9 cellular contexts compared by ENCODE assay signal in the genomic region with DNA sequence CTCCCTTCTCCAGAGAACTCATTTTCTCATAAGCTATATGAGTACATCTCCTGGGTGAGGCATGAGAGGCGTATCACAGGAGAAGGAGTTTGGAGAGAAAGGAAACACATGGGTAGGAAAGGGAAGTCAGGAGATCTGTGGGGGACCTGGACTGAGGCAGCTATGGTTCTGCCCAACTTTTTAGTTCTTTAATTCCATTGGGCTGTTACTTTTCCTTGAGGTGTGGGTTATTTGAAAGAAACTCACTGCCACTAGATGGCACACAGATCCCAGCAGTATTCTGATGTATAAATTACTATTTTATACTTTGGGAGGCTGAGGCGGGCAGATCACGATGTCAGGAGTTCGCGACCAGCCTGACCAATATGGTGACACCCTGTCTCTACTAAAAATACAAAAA.
DNase-seq lines count a peak whose midpoint lies in the region; ATAC-seq, FAIRE-seq and TF ChIP-seq lines count a peak whose summit lies in the region.
"Had no signal": no experiment of that assay in that cellular context is flagged by ENCODE, and none has a peak within 500 bp of the region (broad histone marks: within the 10 kb centered on the region; RNA-seq: fewer than 3 reads in every experiment).

No MANE protein-coding gene starts in this region.

- H2BK20ac ChIP-seq in IMR-90 (ENCODE audit: low read depth, low read length): no peak overlapping the region

- POLR2A ChIA-PET in IMR-90 (lab: Charles Lee; ENCODE audit: unreplicated experiment): no interaction called here

- H3K23ac ChIP-seq in IMR-90 (ENCODE audit: low read depth, low read length): no peak overlapping the region

- TF ChIP-seq RAD21 in IMR-90 (IDR thresholded peaks at IDR 0.05; ENCODE audit: low read length): peak; percentile 77

- no peak overlapping the region for H2BK120ac ChIP-seq in IMR-90 (ENCODE audit: low read depth, low read length)

- peaks cover 13 to 32% of the 10 kb centered on the region in 2 experiments; a peak in 3 of 4 replicates for H3K79me1 ChIP-seq in IMR-90 (ENCODE audit: low read depth in 1 of 2, low read length in 2 of 2)

- no peak overlapping the region for H4K8ac ChIP-seq in IMR-90 (ENCODE audit: low read depth in 2 of 2, low read length in 2 of 2)

- H2AK5ac ChIP-seq in IMR-90 (ENCODE audit: low read depth, low read length): no peak overlapping the region

- no peaks in the 10 kb centered on the region for H3K27me3 ChIP-seq in CD4-positive, CD25-positive, alpha-beta regulatory T cell (ENCODE audit: control insufficient read depth, insufficient read depth, low read length)
- H3K27me3 ChIP-seq in IMR-90 (ENCODE audit: control insufficient read depth, insufficient read depth, low read length) (no peaks in the 10 kb centered on the region), astrocyte (ENCODE audit: insufficient read depth, low read length) (no peaks in the 10 kb centered on the region), left lung (no peaks in the 10 kb centered on the region)

- ATAC-seq in CD4-positive, CD25-positive, alpha-beta regulatory T cell (ENCODE audit: low read depth in 2 of 2): no peak
- ATAC-seq in IMR-90 (ENCODE audit: low read depth) (peak; percentile 82), left lung (peak; percentile 72), GM19351 (IDR thresholded peaks at IDR 0.05; ENCODE audit: unreplicated experiment) (no peak), HG03378 (IDR thresholded peaks at IDR 0.05; ENCODE audit: unreplicated experiment) (no peak)
- ATAC-seq: activated CD4-positive, CD25-positive, alpha-beta regulatory T cell treated with anti-CD3 and anti-CD28 coated beads, Interleukin-2, amount 50 U/mL, for 24 hours had no signal

- H2BK15ac ChIP-seq in IMR-90 (ENCODE audit: low read depth, low read length): no peak overlapping the region

- H3K9me1 ChIP-seq in IMR-90 (ENCODE audit: insufficient read depth, low read length): peaks cover 2% of the 10 kb centered on the region; the same call in 1 of the 2 replicates

- H3K4me3 ChIP-seq in CD4-positive, CD25-positive, alpha-beta regulatory T cell (ENCODE audit: low read depth, low read length): no peak overlapping the region
- H3K4me3 ChIP-seq in IMR-90 (ENCODE audit: insufficient read depth, low read depth, low read length) (no peak overlapping the region), astrocyte (ENCODE audit: insufficient read depth, low read depth, low read length) (no peak overlapping the region), left lung (no peak overlapping the region)

- TF ChIP-seq POLR2A in IMR-90 (IDR thresholded peaks at IDR 0.05; ENCODE audit: low read depth, low read length): no peak

- no peak overlapping the region for H4K91ac ChIP-seq in IMR-90 (ENCODE audit: insufficient read depth, low read depth, low read length)

- no peaks in the 10 kb centered on the region for H3K9me3 Mint-ChIP-seq in CD4-positive, CD25-positive, alpha-beta regulatory T cell
- no peaks in the 10 kb centered on the region for H3K9me3 Mint-ChIP-seq in astrocyte (ENCODE audit: unreplicated experiment)

- DNase-seq in CD4-positive, CD25-positive, alpha-beta regulatory T cell: peak in 2 of 3 donors; percentile 14 to 32
- DNase-seq in IMR-90 (peak; percentile 51), astrocyte (ENCODE audit: low read depth) (no peak), left lung (no peak), COLO668 (lab: John Stamatoyannopoulos, UW; ENCODE audit: unreplicated experiment) (no peak), NCI-H2107 (lab: John Stamatoyannopoulos, UW) (no peak)

- peaks cover 4 to 11% (median 9%) of the 10 kb centered on the region in 4 donors for H3K4me1 Mint-ChIP-seq in CD4-positive, CD25-positive, alpha-beta regulatory T cell
- H3K4me1 Mint-ChIP-seq in astrocyte (ENCODE audit: low read depth, unreplicated experiment): peaks cover 8% of the 10 kb centered on the region

- H3K18ac ChIP-seq in IMR-90 (ENCODE audit: low read depth, low read length): no peak overlapping the region

- H3K9me3 ChIP-seq in CD4-positive, CD25-positive, alpha-beta regulatory T cell (ENCODE audit: control insufficient read depth in 2 of 2, low read length in 2 of 2): no peaks in the 10 kb centered on the region
- H3K9me3 ChIP-seq in IMR-90 (ENCODE audit: control insufficient read depth, insufficient read depth, low read length) (no peaks in the 10 kb centered on the region), astrocyte (ENCODE audit: insufficient read depth, low read depth, low read length) (no peaks in the 10 kb centered on the region), left lung (no peaks in the 10 kb centered on the region)

- H3K4me3 Mint-ChIP-seq in CD4-positive, CD25-positive, alpha-beta regulatory T cell: no peak overlapping the region
- no peak overlapping the region for H3K4me3 Mint-ChIP-seq in astrocyte (ENCODE audit: unreplicated experiment)

- H3K9ac ChIP-seq in IMR-90 (ENCODE audit: low read depth, low read length) (no peak overlapping the region), astrocyte (ENCODE audit: low read length) (no peak overlapping the region)

- H2AFZ ChIP-seq in IMR-90 (replicated peaks; ENCODE audit: low read length, poor library complexity) (no peak overlapping the region), astrocyte (ENCODE audit: low read depth, low read length) (no peak overlapping the region)

- dilution Hi-C loops in IMR-90 (cut with HindIII; ENCODE audit: low sequenced_read_pairs, unreplicated experiment): no loop called here

- CTCF ChIA-PET in IMR-90 (lab: Yijun Ruan, JAX): interaction anchor here (0.6 to 2.5 kb wide), 8 partner anchors 11 to 310 kb away, joined by 3 to 12 read pairs (median 4); no protein-coding TSS in a partner anchor

- peaks cover 11% of the 10 kb centered on the region for H3K79me2 ChIP-seq in astrocyte (ENCODE audit: insufficient read depth, low read length)

- H3K4ac ChIP-seq in IMR-90 (ENCODE audit: low read depth, low read length): no peak overlapping the region

- no peak overlapping the region for H3K56ac ChIP-seq in IMR-90 (ENCODE audit: extremely low read depth, insufficient read depth, low read length)

- H3K27ac Mint-ChIP-seq in CD4-positive, CD25-positive, alpha-beta regulatory T cell: peak overlapping the region in 1 of 3 donors; percentile 77
- no peak overlapping the region for H3K27ac Mint-ChIP-seq in astrocyte (ENCODE audit: unreplicated experiment)

- H2AK9ac ChIP-seq in IMR-90 (replicated peaks; ENCODE audit: low read depth, low read length, poor library complexity): no peak overlapping the region

- no TSS peak for BruUV-seq in IMR-90 (replicated peaks; lab: Mats Ljungman, UMichigan)

- WGBS in IMR-90 (ENCODE audit: extremely low coverage in 2 of 2, insufficient read length in 1 of 2), 2 experiments: no CpG with 5 or more reads among the region's 5 CpGs

- in situ Hi-C loops in IMR-90 (cut with MboI; ENCODE audit: low sequenced_read_pairs): no loop called here

- no peak for FAIRE-seq in astrocyte (lab: Jason Lieb, UNC)

- no peak overlapping the region for H3K4me2 ChIP-seq in IMR-90 (ENCODE audit: low read depth, low read length)
- no peak overlapping the region for H3K4me2 ChIP-seq in astrocyte (ENCODE audit: low read length)

- H3K14ac ChIP-seq in IMR-90 (replicated peaks; ENCODE audit: low read depth, low read length): no peak overlapping the region

- TF ChIP-seq CTCF in IMR-90 (conservative IDR thresholded peaks at IDR 0.05; ENCODE audit: low read depth, low read length) (peak; percentile 68), astrocyte (IDR thresholded peaks at IDR 0.05; ENCODE audit: insufficient read depth, low read depth, low read length) (peak; percentile 35), left lung (IDR thresholded peaks at IDR 0.05) (no peak)

- H4K20me1 ChIP-seq in IMR-90 (ENCODE audit: insufficient read depth, low read length): 0 out of 2 replicates have a peak, but pooled peaks cover 5% of the 10 kb centered on the region
- peaks cover 49% of the 10 kb centered on the region for H4K20me1 ChIP-seq in astrocyte (ENCODE audit: insufficient read depth, low read length)

- intact Hi-C loops in IMR-90 (cut with micrococcal nuclease): loop anchor here (1.0 to 5.0 kb wide), 4 partner anchors 59 to 374 kb away; a partner anchor contains a TSS
- intact Hi-C loops in left lung (cut with DNase I): no loop called here

- H3K27ac ChIP-seq in CD4-positive, CD25-positive, alpha-beta regulatory T cell (ENCODE audit: insufficient read depth, low read length, poor library complexity, severe bottlenecking): no peak overlapping the region
- no peak overlapping the region for H3K27ac ChIP-seq in IMR-90 (ENCODE audit: insufficient read depth, low read length)
- H3K27ac ChIP-seq in astrocyte (ENCODE audit: low read depth, low read length): no peak overlapping the region
- H3K27ac ChIP-seq in left lung: no peak overlapping the region

- H3K4me1 ChIP-seq in CD4-positive, CD25-positive, alpha-beta regulatory T cell (ENCODE audit: control insufficient read depth, insufficient read depth, low read length, poor library complexity, severe bottlenecking): no peaks in the 10 kb centered on the region
- H3K4me1 ChIP-seq in IMR-90 (ENCODE audit: control insufficient read depth, insufficient read depth, low read length) (no peaks in the 10 kb centered on the region), astrocyte (ENCODE audit: insufficient read depth, low read length) (peaks cover 5% of the 10 kb centered on the region), left lung (no peaks in the 10 kb centered on the region)

- H2BK5ac ChIP-seq in IMR-90 (ENCODE audit: low read depth, low read length, poor library complexity, severe bottlenecking): no peak overlapping the region

- H3K27me3 Mint-ChIP-seq in CD4-positive, CD25-positive, alpha-beta regulatory T cell: no peaks in the 10 kb centered on the region
- H3K27me3 Mint-ChIP-seq in astrocyte (ENCODE audit: low read depth, unreplicated experiment): no peaks in the 10 kb centered on the region

- H4K5ac ChIP-seq in IMR-90 (ENCODE audit: low read depth, low read length): no peak overlapping the region

- peaks cover 2% of the 10 kb centered on the region for H3K36me3 ChIP-seq in CD4-positive, CD25-positive, alpha-beta regulatory T cell (ENCODE audit: control insufficient read depth, insufficient read depth, low read length)
- H3K36me3 ChIP-seq in IMR-90 (ENCODE audit: control insufficient read depth, insufficient read depth, low read length) (peaks cover under 1% of the 10 kb centered on the region), astrocyte (ENCODE audit: insufficient read depth, low read length) (no peaks in the 10 kb centered on the region), left lung (peaks cover 0 to 2% of the 10 kb centered on the region in 2 donors)

- peaks cover 8% of the 10 kb centered on the region for H3K36me3 Mint-ChIP-seq in CD4-positive, CD25-positive, alpha-beta regulatory T cell
- no peaks in the 10 kb centered on the region for H3K36me3 Mint-ChIP-seq in astrocyte (ENCODE audit: low read depth, unreplicated experiment)

TF ChIP-seq in IMR-90, 13 proteins besides CTCF, POLR2A, EP300 and RAD21:
- peak; percentile 62 for TF ChIP-seq SMC3 (IDR thresholded peaks at IDR 0.05; ENCODE audit: low read depth, low read length)
- no peak for TF ChIP-seq NFE2L2 (IDR thresholded peaks at IDR 0.05; ENCODE audit: low read depth, low read length)

Comparison
In these comparisons a context has a peak if more than half of its experiments do, and no peak if none do; other contexts are left out.
1. ATAC-seq: peak in IMR-90 (single experiment) and left lung (single experiment); none in CD4-positive, CD25-positive, alpha-beta regulatory T cell (0 of 2), GM19351 (single experiment) and HG03378 (single experiment).
2. DNase-seq: peak in CD4-positive, CD25-positive, alpha-beta regulatory T cell (2 of 3) and IMR-90 (single experiment); none in astrocyte (single experiment), left lung (0 of 2), COLO668 (single experiment) and NCI-H2107 (single experiment).
3. CTCF ChIP-seq: peak in IMR-90 (single experiment) and astrocyte (single experiment); none in left lung (0 of 2).